8 cellular contexts compared by ENCODE assay signal in the genomic region with DNA sequence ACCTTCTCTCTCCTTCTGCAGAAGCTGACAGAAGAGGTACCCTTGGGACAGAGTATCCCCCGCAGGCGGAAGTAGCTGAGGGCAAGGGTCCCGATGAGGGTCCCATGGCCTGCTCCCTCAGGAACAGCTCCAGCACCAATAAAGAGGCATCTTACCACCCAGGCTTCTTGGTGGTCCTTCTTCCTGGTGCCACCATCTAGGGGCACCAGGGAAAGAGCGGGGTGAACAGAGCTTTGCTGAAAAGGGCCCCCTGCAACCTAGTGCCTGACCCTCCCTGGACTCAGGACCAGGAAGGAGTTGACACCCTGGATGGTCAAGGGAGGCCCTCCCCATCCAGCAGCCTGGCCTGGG. TPM values are rescaled to one million over a fixed set of nuclear protein-coding genes. Genes with fewer than 3 reads are reported as not detected.
DNase-seq lines count a peak whose midpoint lies in the region; ATAC-seq and TF ChIP-seq lines count a peak whose summit lies in the region.

No MANE protein-coding gene starts in this region.

- DNase-seq in heart left ventricle = peak in 2 of 5 donors; percentile 17 to 37
- no peak for DNase-seq in Right ventricle myocardium superior
- DNase-seq in naive thymus-derived CD4-positive, alpha-beta T cell = no peak
- no peak for DNase-seq in DMS 273 (lab: John Stamatoyannopoulos, UW; ENCODE audit: unreplicated experiment)
- DNase-seq in DMS79 treated with DMSO at 0.1 percent for 48 hours (lab: John Stamatoyannopoulos, UW) = no peak

- no peaks in the 10 kb centered on the region for H3K9me3 ChIP-seq in heart left ventricle
- no peaks in the 10 kb centered on the region for H3K9me3 ChIP-seq in naive thymus-derived CD4-positive, alpha-beta T cell (ENCODE audit: control insufficient read depth in 2 of 3, low read length in 3 of 3)

- peaks cover 18% of the 10 kb centered on the region for H3K4me1 Mint-ChIP-seq in brain
- H3K4me1 Mint-ChIP-seq in naive thymus-derived CD4-positive, alpha-beta T cell = peaks cover 34 to 66% (median 50%) of the 10 kb centered on the region in 7 donors

- TF ChIP-seq CTCF in heart left ventricle (IDR thresholded peaks at IDR 0.05) (no peak), brain (conservative IDR thresholded peaks at IDR 0.05) (no peak)

- TF ChIP-seq POLR2A in heart left ventricle (IDR thresholded peaks at IDR 0.05) = no peak

- H3K27me3 Mint-ChIP-seq in brain = no peaks in the 10 kb centered on the region
- peaks cover 0 to 4% (median 0%) of the 10 kb centered on the region in 5 donors for H3K27me3 Mint-ChIP-seq in naive thymus-derived CD4-positive, alpha-beta T cell

- peaks cover 0 to 48% (median 22%) of the 10 kb centered on the region in 12 donors for H3K4me1 ChIP-seq in heart left ventricle
- H3K4me1 ChIP-seq in naive thymus-derived CD4-positive, alpha-beta T cell (ENCODE audit: control insufficient read depth in 2 of 2, insufficient read depth in 2 of 2, low read length in 2 of 2) = peaks cover 34 to 45% of the 10 kb centered on the region in 2 donors

- peaks cover 34% of the 10 kb centered on the region for H3K36me3 Mint-ChIP-seq in brain
- peaks cover 11 to 68% (median 36%) of the 10 kb centered on the region in 5 donors for H3K36me3 Mint-ChIP-seq in naive thymus-derived CD4-positive, alpha-beta T cell

- peak overlapping the region; percentile 89 to 99 (median 96) for H3K27ac Mint-ChIP-seq in brain
- peak overlapping the region; percentile 98 to 100 (median 100) for H3K27ac Mint-ChIP-seq in naive thymus-derived CD4-positive, alpha-beta T cell

- peak in 2 of 4 donors; percentile 5 to 7 for ATAC-seq in heart left ventricle
- ATAC-seq in Right ventricle myocardium superior (ENCODE audit: poor library complexity) = no peak
- no peak for ATAC-seq in naive thymus-derived CD4-positive, alpha-beta T cell
- ATAC-seq in GM21529 (IDR thresholded peaks at IDR 0.05; ENCODE audit: unreplicated experiment) = no peak
- ATAC-seq in GM18511 (IDR thresholded peaks at IDR 0.05; ENCODE audit: unreplicated experiment) = no peak

- H3K27me3 ChIP-seq in heart left ventricle = no peaks in the 10 kb centered on the region
- no peaks in the 10 kb centered on the region for H3K27me3 ChIP-seq in naive thymus-derived CD4-positive, alpha-beta T cell (ENCODE audit: control insufficient read depth in 2 of 2, insufficient read depth in 2 of 2, low read length in 2 of 2)

- intact Hi-C loops in heart left ventricle (cut with DNase I) (loop anchor here in 5 of 10 donors (2.0 to 10.0 kb wide), 5 partner anchors 46 to 146 kb away; a partner anchor contains a TSS), Right ventricle myocardium superior (cut with DNase I) (no loop called here)
- intact Hi-C loops in naive thymus-derived CD4-positive, alpha-beta T cell (cut with micrococcal nuclease) = no loop called here

- H3K4me3 ChIP-seq in heart left ventricle = no peak overlapping the region
- H3K4me3 ChIP-seq in naive thymus-derived CD4-positive, alpha-beta T cell (ENCODE audit: low read length) = no peak overlapping the region

- WGBS in heart left ventricle, 4 donors = 83 to 93% (median 88%) methylated on average over 2 to 4 of the region's 4 CpGs

- CTCF ChIA-PET in naive thymus-derived CD4-positive, alpha-beta T cell (lab: Charles Lee) = interaction anchor here (0.9 to 4.2 kb wide), 16 partner anchors 10 to 103 kb away, joined by 3 to 36 read pairs (median 4); a partner anchor contains a TSS

- peaks cover 5 to 90% (median 76%) of the 10 kb centered on the region in 9 donors for H3K36me3 ChIP-seq in heart left ventricle
- H3K36me3 ChIP-seq in naive thymus-derived CD4-positive, alpha-beta T cell (ENCODE audit: control insufficient read depth in 2 of 3, insufficient read depth in 3 of 3, low read length in 3 of 3) = peaks cover 37 to 73% (median 39%) of the 10 kb centered on the region in 3 experiments

- POLR2A ChIA-PET in naive thymus-derived CD4-positive, alpha-beta T cell (lab: Charles Lee) = interaction anchor here (0.9 to 4.0 kb wide), 27 partner anchors 10 to 271 kb away, joined by 3 to 56 read pairs (median 9); a partner anchor contains a TSS

- H3K9me3 Mint-ChIP-seq in brain = no peaks in the 10 kb centered on the region
- H3K9me3 Mint-ChIP-seq in naive thymus-derived CD4-positive, alpha-beta T cell = peaks cover 0 to 4% (median 0%) of the 10 kb centered on the region in 11 donors

- H3K4me3 Mint-ChIP-seq in brain = peak overlapping the region in 1 of 5 experiments; percentile 11
- H3K4me3 Mint-ChIP-seq in naive thymus-derived CD4-positive, alpha-beta T cell = peak overlapping the region in 7 of 10 donors; percentile 9 to 100 (median 99)

- peak overlapping the region; percentile 82 to 100 (median 95) for H3K27ac ChIP-seq in heart left ventricle
- peak overlapping the region; percentile 99 for H3K27ac ChIP-seq in naive thymus-derived CD4-positive, alpha-beta T cell (ENCODE audit: low read depth, low read length)

RNA-seq across cellular contexts. Expression of a gene that starts 0.6 kb away (rescaled TPM):
- total RNA-seq in heart left ventricle (100 to 1,000 TPM in 1 of 9 donors, 10 to 100 TPM in 8; 23.4 to 169 (median 29.8) TPM), Right ventricle myocardium superior (24.0 TPM)
- polyA plus RNA-seq in heart left ventricle (10 to 100 TPM; 26.6 to 30.4 TPM), brain (ENCODE audit: insufficient read depth, low read depth, low replicate concordance) (42.6 TPM)
- total RNA-seq in naive thymus-derived CD4-positive, alpha-beta T cell = 100 to 1,000 TPM; 133 to 337 (median 189) TPM
- 100 to 1,000 TPM in 1 of 2 donors, 10 to 100 TPM in 1; 73.3 to 110 TPM for polyA plus RNA-seq in naive thymus-derived CD4-positive, alpha-beta T cell

RNA-seq across cellular contexts. Expression of a gene that starts 11.4 kb away (rescaled TPM):
- 10 to 100 TPM in 2 of 9 donors, 1 to 10 TPM in 6, under 1 TPM in 1; 0.32 to 25.3 (median 4.4) TPM for total RNA-seq in heart left ventricle
- polyA plus RNA-seq in heart left ventricle = 1 to 10 TPM; 2.2 to 4.8 TPM
- 1.7 TPM for total RNA-seq in Right ventricle myocardium superior
- 86.7 TPM for polyA plus RNA-seq in brain (ENCODE audit: insufficient read depth, low read depth, low replicate concordance)
- total RNA-seq in naive thymus-derived CD4-positive, alpha-beta T cell = 10 to 100 TPM; 20.3 to 80.5 (median 68.6) TPM
- polyA plus RNA-seq in naive thymus-derived CD4-positive, alpha-beta T cell = 10 to 100 TPM in 1 of 2 donors, 1 to 10 TPM in 1; 4.4 to 10.7 TPM

RNA-seq across cellular contexts. Expression of a gene that starts 13.2 kb away (rescaled TPM):
- 10 to 100 TPM; 31.6 to 54.2 (median 36.6) TPM for total RNA-seq in heart left ventricle
- polyA plus RNA-seq in heart left ventricle = 10 to 100 TPM; 36.4 to 38.3 TPM
- 29.5 TPM for total RNA-seq in Right ventricle myocardium superior
- polyA plus RNA-seq in brain (ENCODE audit: insufficient read depth, low read depth, low replicate concordance) = 43.0 TPM
- total RNA-seq in naive thymus-derived CD4-positive, alpha-beta T cell = 100 to 1,000 TPM in 1 of 5 experiments, 10 to 100 TPM in 4; 64.0 to 151 (median 95.4) TPM
- polyA plus RNA-seq in naive thymus-derived CD4-positive, alpha-beta T cell = 10 to 100 TPM; 40.9 to 48.1 TPM

RNA-seq across cellular contexts. Expression of a gene that starts 14.1 kb away (rescaled TPM):
- 100 to 1,000 TPM in 3 of 9 donors, 10 to 100 TPM in 6; 51.4 to 360 (median 80.8) TPM for total RNA-seq in heart left ventricle
- 100 to 1,000 TPM in 1 of 2 donors, 10 to 100 TPM in 1; 90.4 to 222 TPM for polyA plus RNA-seq in heart left ventricle
- total RNA-seq in Right ventricle myocardium superior = 88.8 TPM
- polyA plus RNA-seq in brain (ENCODE audit: insufficient read depth, low read depth, low replicate concordance) = 124 TPM
- 100 to 1,000 TPM; 120 to 777 (median 143) TPM for total RNA-seq in naive thymus-derived CD4-positive, alpha-beta T cell
- 100 to 1,000 TPM; 402 to 435 TPM for polyA plus RNA-seq in naive thymus-derived CD4-positive, alpha-beta T cell

RNA-seq across cellular contexts. Expression of a gene that starts 19.1 kb away (rescaled TPM):
- 10 to 100 TPM in 8 of 9 donors, 1 to 10 TPM in 1; 9.6 to 18.7 (median 13.8) TPM for total RNA-seq in heart left ventricle
- 10 to 100 TPM; 20.1 to 30.6 TPM for polyA plus RNA-seq in heart left ventricle
- 14.4 TPM for total RNA-seq in Right ventricle myocardium superior
- polyA plus RNA-seq in brain (ENCODE audit: insufficient read depth, low read depth, low replicate concordance) = 57.5 TPM
- total RNA-seq in naive thymus-derived CD4-positive, alpha-beta T cell = 10 to 100 TPM in 4 of 5 experiments, 1 to 10 TPM in 1; 9.0 to 25.5 (median 22.3) TPM
- polyA plus RNA-seq in naive thymus-derived CD4-positive, alpha-beta T cell = 10 to 100 TPM in 1 of 2 donors, 1 to 10 TPM in 1; 9.6 to 12.4 TPM
